Comparison of ENCODE assay signal across 8 cellular contexts in the genomic region with DNA sequence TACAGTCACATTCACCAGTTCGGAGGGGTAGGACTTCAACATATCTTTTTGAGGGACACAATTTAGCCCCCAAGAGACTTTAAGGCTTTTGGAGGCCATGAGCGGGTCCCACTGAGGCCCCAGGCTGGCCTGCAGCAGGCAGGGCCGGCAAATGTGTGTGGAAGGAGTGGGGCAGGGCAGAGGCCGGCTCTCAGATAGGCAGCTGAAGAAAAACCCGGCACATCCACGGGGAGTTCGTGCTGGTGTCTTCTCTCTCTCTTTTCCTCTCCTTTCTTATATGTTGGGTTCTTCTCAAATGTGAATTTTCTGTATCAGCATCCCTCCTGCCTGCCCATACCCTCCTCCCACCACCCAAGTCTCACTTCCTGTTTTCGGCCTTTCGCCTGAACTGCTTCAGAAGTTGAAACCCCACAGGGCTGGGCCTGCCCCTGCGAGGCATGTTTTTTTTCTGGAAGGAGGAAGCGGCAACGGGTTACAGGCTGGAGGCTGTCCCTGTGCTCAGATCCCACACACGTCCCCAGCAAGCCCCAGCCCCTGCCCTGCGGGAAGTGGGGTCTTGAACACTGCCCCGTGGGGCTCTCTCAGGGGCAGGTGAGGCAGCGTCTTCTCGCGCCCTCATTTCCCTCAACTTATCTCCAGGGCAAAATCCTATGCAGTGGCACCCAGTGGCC. TPM values are rescaled to one million over a fixed set of nuclear protein-coding genes. Genes with fewer than 3 reads are reported as not detected.
A peak's percentile ranks its signal among the peaks of the same experiment; 100 is the strongest.
DNase-seq lines count a peak whose midpoint lies in the region; ATAC-seq and TF ChIP-seq lines count a peak whose summit lies in the region.

No MANE protein-coding gene starts in this region.

- peak; percentile 53 for DNase-seq in GF-D8 (lab: John Stamatoyannopoulos, UW)
- DNase-seq in activated T-cell treated with anti-CD3 and anti-CD28 coated beads, Interleukin-2, amount 50 U/mL, for 48 hours, result peak; percentile 44 to 46
- DNase-seq in spleen, result peak; percentile 90
- DNase-seq in LoVo (ENCODE audit: low spot score), result no peak
- DNase-seq in AG08396 (ENCODE audit: low spot score), result no peak
- DNase-seq in HUDEP-2 (lab: John Stamatoyannopoulos, UW; ENCODE audit: unreplicated experiment in 76 of 76), result no peak

- ATAC-seq in GM19467 (IDR thresholded peaks at IDR 0.05; ENCODE audit: unreplicated experiment) (peak; percentile 40), HG03571 (IDR thresholded peaks at IDR 0.05; ENCODE audit: unreplicated experiment) (peak; percentile 43)

- no peaks in the 10 kb centered on the region for H3K9me3 ChIP-seq in spleen

- no peak for TF ChIP-seq CTCF in spleen (IDR thresholded peaks at IDR 0.05 in 8 of 11, conservative IDR thresholded peaks at IDR 0.05 in 3 of 11)

- H3K27ac ChIP-seq in spleen, result peak overlapping the region; percentile 70 to 92 (median 82)

- H3K4me3 ChIP-seq in spleen, result peak overlapping the region in 1 of 8 donors; percentile 66

- no peaks in the 10 kb centered on the region for H3K27me3 ChIP-seq in spleen (replicated peaks in 1 of 7)

- H3K36me3 ChIP-seq in spleen, result no peaks in the 10 kb centered on the region

- 30 to 45% (median 38%) methylated on average over 18 of the region's 18 CpGs for WGBS in spleen, 5 donors

- no peak for TF ChIP-seq POLR2A in spleen (IDR thresholded peaks at IDR 0.05)

- H3K4me1 ChIP-seq in spleen, result peaks cover 19 to 91% (median 59%) of the 10 kb centered on the region in 6 donors

- intact Hi-C loops in spleen (cut with DNase I; ENCODE audit: low total_unique reads), result no loop called here

RNA-seq across cellular contexts. Expression of gene UMODL1, which starts 9.8 kb away (rescaled TPM):
- total RNA-seq in spleen, result under 1 TPM in 5 of 7 donors, not detected in 2; 0.09 to 0.85 (median 0.28) TPM
- under 1 TPM in 2 of 3 donors, not detected in 1; 0.02 to 0.03 TPM for polyA plus RNA-seq in spleen

RNA-seq across cellular contexts. Expression of gene ZBTB21, which starts 51.2 kb away (rescaled TPM):
- 10 to 100 TPM; 10.6 to 21.7 (median 16.2) TPM for total RNA-seq in spleen
- polyA plus RNA-seq in spleen, result 1 to 10 TPM; 1.9 to 3.0 (median 1.9) TPM

Comparison
In these comparisons a context has a peak if more than half of its experiments do, and no peak if none do; other contexts are left out.
1. DNase-seq: peak in GF-D8 (single experiment), activated T-cell treated with anti-CD3 and anti-CD28 coated beads, Interleukin-2, amount 50 U/mL, for 48 hours (2 of 2) and spleen (single experiment); none in LoVo (single experiment), AG08396 (single experiment) and HUDEP-2 (0 of 76).